Comparison of ENCODE assay signal across 8 cellular contexts in the genomic region with DNA sequence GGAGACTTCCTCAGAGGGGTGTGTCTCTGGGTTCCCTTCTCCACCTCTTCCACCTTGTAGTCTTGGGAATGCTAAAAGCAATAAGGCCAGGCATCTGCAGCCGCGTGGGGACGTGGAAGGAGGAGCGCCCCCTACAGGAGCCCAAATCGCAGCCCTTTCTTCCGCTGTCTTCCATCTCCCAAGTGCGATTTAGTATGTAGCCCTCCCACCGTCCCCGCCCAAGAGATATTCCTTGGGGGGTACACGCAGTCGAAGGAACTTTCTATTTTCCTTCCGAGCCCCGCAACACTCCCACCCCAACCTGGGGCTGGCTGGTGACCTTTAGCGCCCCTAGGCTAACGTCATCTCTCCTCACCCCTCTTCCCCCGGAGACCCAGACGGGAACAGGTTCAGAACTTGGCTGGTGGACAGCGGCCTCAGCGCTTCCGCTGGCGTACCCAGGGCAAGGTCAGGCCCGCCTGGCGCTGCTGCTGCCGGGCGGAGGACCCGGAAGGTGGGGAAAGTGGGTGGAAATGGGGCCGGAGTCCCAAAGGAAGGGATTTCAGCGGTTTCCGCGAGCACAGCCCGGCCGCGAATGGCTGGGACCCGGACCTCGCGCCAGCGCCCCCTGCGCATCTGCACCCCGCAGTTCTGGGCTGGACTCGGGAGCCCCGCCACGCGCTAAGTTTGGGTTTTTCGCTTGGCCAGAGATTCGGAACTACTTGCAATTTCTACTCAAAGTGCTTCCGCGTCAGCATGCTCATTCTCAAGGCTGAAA. TPM values are rescaled to one million over a fixed set of nuclear protein-coding genes. Genes with fewer than 3 reads are reported as not detected.
A peak's percentile ranks its signal among the peaks of the same experiment; 100 is the strongest.
DNase-seq lines count a peak whose midpoint lies in the region; ATAC-seq and TF ChIP-seq lines count a peak whose summit lies in the region.

No MANE protein-coding gene starts in this region.

- H3K27ac Mint-ChIP-seq in activated naive CD8-positive, alpha-beta T cell treated with anti-CD3 and anti-CD28 coated beads for 36 hours: no peak overlapping the region

- H3K9me3 Mint-ChIP-seq in activated naive CD8-positive, alpha-beta T cell treated with anti-CD3 and anti-CD28 coated beads for 36 hours: peaks cover 4% of the 10 kb centered on the region

- H3K4me1 Mint-ChIP-seq in activated naive CD8-positive, alpha-beta T cell treated with anti-CD3 and anti-CD28 coated beads for 36 hours: peaks cover 19% of the 10 kb centered on the region

- no peaks in the 10 kb centered on the region for H3K36me3 Mint-ChIP-seq in activated naive CD8-positive, alpha-beta T cell treated with anti-CD3 and anti-CD28 coated beads for 36 hours

- ATAC-seq in HG02981 (IDR thresholded peaks at IDR 0.05; ENCODE audit: unreplicated experiment): peak; percentile 57
- peak; percentile 95 for ATAC-seq in Right ventricle myocardium superior (ENCODE audit: poor library complexity)
- ATAC-seq in HG03457 (IDR thresholded peaks at IDR 0.05; ENCODE audit: unreplicated experiment): no peak

- H3K4me3 Mint-ChIP-seq in activated naive CD8-positive, alpha-beta T cell treated with anti-CD3 and anti-CD28 coated beads for 36 hours: peak overlapping the region; percentile 22

- intact Hi-C loops in Right ventricle myocardium superior (cut with DNase I): no loop called here

- TF ChIP-seq CTCF in AG09319 (IDR thresholded peaks at IDR 0.05; ENCODE audit: low read depth, low read length): peak; percentile 10; the same call in 1 of the 2 replicates
- TF ChIP-seq CTCF in GM13977 (IDR thresholded peaks at IDR 0.05; ENCODE audit: extremely low read depth, insufficient read depth, missing control alignments): peak; percentile 15

- DNase-seq in AG09319 (ENCODE audit: extremely low read depth, low read depth) (peak; percentile 11), GM13977 (ENCODE audit: low spot score) (peak; percentile 85), NCI-H460 (ENCODE audit: extremely low read depth, low read depth) (peak; percentile 44), Right ventricle myocardium superior (peak; percentile 83), occipital lobe (lab: John Stamatoyannopoulos, UW) (peak; percentile 37)
- peak; percentile 58 for DNase-seq in activated naive CD8-positive, alpha-beta T cell treated with anti-CD3 and anti-CD28 coated beads for 36 hours

- H3K27me3 Mint-ChIP-seq in activated naive CD8-positive, alpha-beta T cell treated with anti-CD3 and anti-CD28 coated beads for 36 hours: peaks cover 83% of the 10 kb centered on the region

- in situ Hi-C loops in GM13977 (cut with MboI; ENCODE audit: low pct_unique_long_range_greater_than_20kb, low sequenced_read_pairs, unreplicated experiment): no loop called here

RNA-seq across cellular contexts. Expression of gene PCDH8, which starts 2.1 kb away (rescaled TPM):
- not detected in 2 replicates for total RNA-seq in NCI-H460 (2014; rRNA removed; shearing (Covaris generic))
- 0.02 TPM in 1 of 2 replicates, not detected in the other for polyA plus RNA-seq in NCI-H460 (2014; cell fraction: nucleus; rRNA removed)
- not detected for total RNA-seq in activated naive CD8-positive, alpha-beta T cell treated with anti-CD3 and anti-CD28 coated beads for 36 hours
- total RNA-seq in Right ventricle myocardium superior: not detected
- 32.6 TPM for total RNA-seq in occipital lobe

Comparison
In these comparisons a context has a peak if more than half of its experiments do, and no peak if none do; other contexts are left out.
1. DNase-seq: peak in every context shown above with its lines; median percentile 85 in GM13977; 83 in Right ventricle myocardium superior; 58 in activated naive CD8-positive, alpha-beta T cell treated with anti-CD3 and anti-CD28 coated beads for 36 hours; 44 in NCI-H460; 37 in occipital lobe; 11 in AG09319.
2. RNA of gene PCDH8, which starts 2.1 kb away (total RNA-seq): 32.6 TPM in occipital lobe (single experiment); not detected in activated naive CD8-positive, alpha-beta T cell treated with anti-CD3 and anti-CD28 coated beads for 36 hours, not detected in NCI-H460 and not detected in Right ventricle myocardium superior (single experiment); every median in the first group is over 10 times any median in the second.